1 cellular context compared by ENCODE assay signal in the genomic region with DNA sequence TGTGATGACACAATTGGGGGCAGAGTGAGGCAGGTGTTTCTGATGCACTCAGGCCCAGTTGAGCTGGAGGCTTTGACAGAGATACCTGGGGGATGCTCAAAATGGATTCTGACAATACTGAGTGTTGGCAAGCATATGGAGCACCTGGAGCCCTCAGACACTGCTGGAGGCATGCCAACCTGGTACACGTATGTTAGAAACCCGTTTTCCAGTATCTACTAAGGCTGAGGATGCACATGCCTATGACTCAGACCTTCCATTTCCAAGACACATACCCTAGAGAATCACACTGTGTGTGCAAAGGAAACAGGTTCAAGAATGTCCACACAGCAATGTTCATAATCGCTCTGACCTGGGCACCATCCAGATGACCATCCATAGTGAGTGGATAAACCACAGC.
TF ChIP-seq lines count a peak whose summit lies in the region.

No MANE protein-coding gene starts in this region.

TF ChIP-seq in HCT116, 20 proteins besides CTCF, POLR2A, EP300 and RAD21:
- TF ChIP-seq ZFX (IDR thresholded peaks at IDR 0.05) (no peak), EGR1 (IDR thresholded peaks at IDR 0.05; ENCODE audit: low read depth) (no peak), YY1 (IDR thresholded peaks at IDR 0.05; ENCODE audit: extremely low read depth, insufficient replicate concordance, low read depth, low read length) (no peak), FOSL1 (IDR thresholded peaks at IDR 0.05; ENCODE audit: low read depth) (no peak), JUND (IDR thresholded peaks at IDR 0.05) (no peak), SRF (IDR thresholded peaks at IDR 0.05; ENCODE audit: low read depth) (no peak), EZH2 (IDR thresholded peaks at IDR 0.05) (no peak), CEBPB (IDR thresholded peaks at IDR 0.05; ENCODE audit: low read depth) (no peak), CBX3 (IDR thresholded peaks at IDR 0.05; ENCODE audit: low read depth) (no peak), SIN3A (IDR thresholded peaks at IDR 0.05; ENCODE audit: low read depth) (no peak), TCF7L2 (IDR thresholded peaks at IDR 0.05; ENCODE audit: borderline replicate concordance, extremely low read depth, insufficient read depth, insufficient read length) (no peak), ZNF274 (IDR thresholded peaks at IDR 0.05; ENCODE audit: low read depth, low read length) (no peak)
- TF ChIP-seq, protein P1, sequence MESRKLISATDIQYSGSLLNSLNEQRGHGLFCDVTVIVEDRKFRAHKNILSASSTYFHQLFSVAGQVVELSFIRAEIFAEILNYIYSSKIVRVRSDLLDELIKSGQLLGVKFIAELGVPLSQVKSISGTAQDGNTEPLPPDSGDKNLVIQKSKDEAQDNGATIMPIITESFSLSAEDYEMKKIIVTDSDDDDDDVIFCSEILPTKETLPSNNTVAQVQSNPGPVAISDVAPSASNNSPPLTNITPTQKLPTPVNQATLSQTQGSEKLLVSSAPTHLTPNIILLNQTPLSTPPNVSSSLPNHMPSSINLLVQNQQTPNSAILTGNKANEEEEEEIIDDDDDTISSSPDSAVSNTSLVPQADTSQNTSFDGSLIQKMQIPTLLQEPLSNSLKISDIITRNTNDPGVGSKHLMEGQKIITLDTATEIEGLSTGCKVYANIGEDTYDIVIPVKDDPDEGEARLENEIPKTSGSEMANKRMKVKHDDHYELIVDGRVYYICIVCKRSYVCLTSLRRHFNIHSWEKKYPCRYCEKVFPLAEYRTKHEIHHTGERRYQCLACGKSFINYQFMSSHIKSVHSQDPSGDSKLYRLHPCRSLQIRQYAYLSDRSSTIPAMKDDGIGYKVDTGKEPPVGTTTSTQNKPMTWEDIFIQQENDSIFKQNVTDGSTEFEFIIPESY (IDR thresholded peaks at IDR 0.05; ENCODE audit: extremely low read depth, insufficient replicate concordance, low read length), result no peak
- TF ChIP-seq, protein P2, sequence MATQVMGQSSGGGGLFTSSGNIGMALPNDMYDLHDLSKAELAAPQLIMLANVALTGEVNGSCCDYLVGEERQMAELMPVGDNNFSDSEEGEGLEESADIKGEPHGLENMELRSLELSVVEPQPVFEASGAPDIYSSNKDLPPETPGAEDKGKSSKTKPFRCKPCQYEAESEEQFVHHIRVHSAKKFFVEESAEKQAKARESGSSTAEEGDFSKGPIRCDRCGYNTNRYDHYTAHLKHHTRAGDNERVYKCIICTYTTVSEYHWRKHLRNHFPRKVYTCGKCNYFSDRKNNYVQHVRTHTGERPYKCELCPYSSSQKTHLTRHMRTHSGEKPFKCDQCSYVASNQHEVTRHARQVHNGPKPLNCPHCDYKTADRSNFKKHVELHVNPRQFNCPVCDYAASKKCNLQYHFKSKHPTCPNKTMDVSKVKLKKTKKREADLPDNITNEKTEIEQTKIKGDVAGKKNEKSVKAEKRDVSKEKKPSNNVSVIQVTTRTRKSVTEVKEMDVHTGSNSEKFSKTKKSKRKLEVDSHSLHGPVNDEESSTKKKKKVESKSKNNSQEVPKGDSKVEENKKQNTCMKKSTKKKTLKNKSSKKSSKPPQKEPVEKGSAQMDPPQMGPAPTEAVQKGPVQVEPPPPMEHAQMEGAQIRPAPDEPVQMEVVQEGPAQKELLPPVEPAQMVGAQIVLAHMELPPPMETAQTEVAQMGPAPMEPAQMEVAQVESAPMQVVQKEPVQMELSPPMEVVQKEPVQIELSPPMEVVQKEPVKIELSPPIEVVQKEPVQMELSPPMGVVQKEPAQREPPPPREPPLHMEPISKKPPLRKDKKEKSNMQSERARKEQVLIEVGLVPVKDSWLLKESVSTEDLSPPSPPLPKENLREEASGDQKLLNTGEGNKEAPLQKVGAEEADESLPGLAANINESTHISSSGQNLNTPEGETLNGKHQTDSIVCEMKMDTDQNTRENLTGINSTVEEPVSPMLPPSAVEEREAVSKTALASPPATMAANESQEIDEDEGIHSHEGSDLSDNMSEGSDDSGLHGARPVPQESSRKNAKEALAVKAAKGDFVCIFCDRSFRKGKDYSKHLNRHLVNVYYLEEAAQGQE (IDR thresholded peaks at IDR 0.05; ENCODE audit: low read depth), result no peak
- TF ChIP-seq, protein P3, sequence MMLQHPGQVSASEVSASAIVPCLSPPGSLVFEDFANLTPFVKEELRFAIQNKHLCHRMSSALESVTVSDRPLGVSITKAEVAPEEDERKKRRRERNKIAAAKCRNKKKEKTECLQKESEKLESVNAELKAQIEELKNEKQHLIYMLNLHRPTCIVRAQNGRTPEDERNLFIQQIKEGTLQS (IDR thresholded peaks at IDR 0.05), result no peak
